ENCODE assay signal across 13 cellular contexts in genomic region chr2:75065402-75066008, GRCh38.
DNase-seq lines count a peak whose midpoint lies in the region; ATAC-seq, FAIRE-seq and TF ChIP-seq lines count a peak whose summit lies in the region.
"Had no signal": no experiment of that assay in that cellular context is flagged by ENCODE, and none has a peak within 500 bp of the region (broad histone marks: within the 10 kb centered on the region; RNA-seq: fewer than 3 reads in every experiment).

No MANE protein-coding gene starts in this region.

- no peak overlapping the region for H2AFZ ChIP-seq in endothelial cell of umbilical vein (ENCODE audit: low read depth, low read length)
- H2AFZ ChIP-seq: hepatocyte had no signal

- intact Hi-C loops in endothelial cell of umbilical vein (cut with micrococcal nuclease): loop anchor here (1.0 to 2.0 kb wide), 5 partner anchors 147 to 563 kb away; no protein-coding TSS in a partner anchor
- intact Hi-C loops in spleen (cut with DNase I; ENCODE audit: low total_unique reads): loop anchor here (10.0 kb wide), 1 partner anchor 339 kb away; no protein-coding TSS in a partner anchor

- H3K4me2 ChIP-seq in endothelial cell of umbilical vein (ENCODE audit: insufficient read depth, low read length) (no peak overlapping the region), skeletal muscle satellite cell (ENCODE audit: low read length) (peak overlapping the region; percentile 51)
- H3K4me2 ChIP-seq: hepatocyte had no signal

- POLR2A ChIA-PET in endothelial cell of umbilical vein (lab: Charles Lee): no interaction called here

- no peaks in the 10 kb centered on the region for H4K20me1 ChIP-seq in endothelial cell of umbilical vein (replicated peaks; ENCODE audit: control insufficient read depth, extremely low read depth, insufficient read depth, low read length)

- no TSS peak for BruUV-seq in endothelial cell of umbilical vein (replicated peaks; lab: Mats Ljungman, UMichigan)

- TF ChIP-seq POLR2A in endothelial cell of umbilical vein (IDR thresholded peaks at IDR 0.05; ENCODE audit: low read depth, low read length): no peak
- TF ChIP-seq POLR2A in spleen (IDR thresholded peaks at IDR 0.05): no peak

- no peaks in the 10 kb centered on the region for H3K9me1 ChIP-seq in endothelial cell of umbilical vein (replicated peaks; ENCODE audit: control insufficient read depth, extremely low read depth, insufficient read depth, low read length)

- CTCF ChIA-PET in endothelial cell of umbilical vein (lab: Charles Lee): interaction anchor here (0.9 to 3.4 kb wide), 15 partner anchors 10 to 562 kb away, joined by 3 to 41 read pairs (median 6); no protein-coding TSS in a partner anchor

- WGBS in spleen, 5 donors: 82 to 90% (median 85%) methylated on average over 8 of the region's 8 CpGs

- H3K4me1 ChIP-seq in endothelial cell of umbilical vein (ENCODE audit: control insufficient read depth, extremely low read depth, insufficient read depth, low read length): no peaks in the 10 kb centered on the region
- H3K4me1 ChIP-seq in skeletal muscle satellite cell (ENCODE audit: control insufficient read depth, insufficient read depth, low read length): peaks cover 14% of the 10 kb centered on the region
- no peaks in the 10 kb centered on the region for H3K4me1 ChIP-seq in spleen

- H3K27ac ChIP-seq in endothelial cell of umbilical vein (ENCODE audit: insufficient read depth, low read depth, low read length) (no peak overlapping the region), spleen (no peak overlapping the region)
- H3K27ac ChIP-seq: 22Rv1, hepatocyte, skin epidermis had no signal

- H3K9me3 ChIP-seq in endothelial cell of umbilical vein (replicated peaks; ENCODE audit: control insufficient read depth, insufficient read depth, low read length) (no peaks in the 10 kb centered on the region), skeletal muscle satellite cell (replicated peaks; ENCODE audit: low read length) (no peaks in the 10 kb centered on the region), spleen (no peaks in the 10 kb centered on the region)

- H3K79me2 ChIP-seq in endothelial cell of umbilical vein (ENCODE audit: control insufficient read depth, insufficient read depth, low read length): no peaks in the 10 kb centered on the region
- H3K79me2 ChIP-seq: hepatocyte had no signal

- no peak overlapping the region for H3K9ac ChIP-seq in endothelial cell of umbilical vein (replicated peaks; ENCODE audit: extremely low read depth, insufficient read depth, low read length)
- peak overlapping the region; percentile 9 for H3K9ac ChIP-seq in skeletal muscle satellite cell (ENCODE audit: low read depth, low read length)

- DNase-seq in DMS79 treated with DMSO at 0.1 percent for 48 hours (lab: John Stamatoyannopoulos, UW): peak; percentile 44
- no peak for DNase-seq in DMS79 (lab: John Stamatoyannopoulos, UW)
- peak; percentile 8 for DNase-seq in HT1080 (ENCODE audit: low read depth)
- DNase-seq in endothelial cell of umbilical vein (ENCODE audit: low read depth, low spot score): peak; percentile 21
- DNase-seq in spleen: no peak
- DNase-seq in NCI-H1930 (lab: John Stamatoyannopoulos, UW): no peak
- DNase-seq: NCI-H2029, NCI-H510A had no signal

- TF ChIP-seq CTCF in endothelial cell of umbilical vein (IDR thresholded peaks at IDR 0.05; ENCODE audit: extremely low read depth in 1 of 2, insufficient read depth in 1 of 2, low read depth in 1 of 2, low read length in 2 of 2) (no peak), spleen (IDR thresholded peaks at IDR 0.05 in 8 of 11, conservative IDR thresholded peaks at IDR 0.05 in 3 of 11) (no peak)

- H3K4me3 ChIP-seq in endothelial cell of umbilical vein (replicated peaks in 1 of 3; ENCODE audit: insufficient read depth in 1 of 3, low read depth in 1 of 3, low read length in 3 of 3): no peak overlapping the region
- no peak overlapping the region for H3K4me3 ChIP-seq in skeletal muscle satellite cell (ENCODE audit: low read length)
- H3K4me3 ChIP-seq in spleen: no peak overlapping the region
- H3K4me3 ChIP-seq: hepatocyte, skin epidermis had no signal

- FAIRE-seq in endothelial cell of umbilical vein (lab: Jason Lieb, UNC): no peak

- H3K27me3 ChIP-seq in endothelial cell of umbilical vein (ENCODE audit: control insufficient read depth in 2 of 2, insufficient read depth in 2 of 2, low read length in 2 of 2) (no peaks in the 10 kb centered on the region), skeletal muscle satellite cell (ENCODE audit: control insufficient read depth, insufficient read depth, low read length) (no peaks in the 10 kb centered on the region), spleen (replicated peaks in 1 of 7) (no peaks in the 10 kb centered on the region)
- H3K27me3 ChIP-seq: hepatocyte had no signal

- no peak for ATAC-seq in HG02571 (IDR thresholded peaks at IDR 0.05; ENCODE audit: unreplicated experiment)

- H3K36me3 ChIP-seq in endothelial cell of umbilical vein (ENCODE audit: control insufficient read depth in 2 of 2, extremely low read depth in 1 of 2, insufficient read depth in 2 of 2, low read length in 2 of 2): no peaks in the 10 kb centered on the region
- H3K36me3 ChIP-seq in skeletal muscle satellite cell (ENCODE audit: insufficient read depth, low read length): no peaks in the 10 kb centered on the region
- H3K36me3 ChIP-seq in spleen: no peaks in the 10 kb centered on the region

- dilution Hi-C loops in endothelial cell of umbilical vein (cut with MboI; ENCODE audit: extremely low pct_ligation_motif_present, low sequenced_read_pairs): no loop called here

TF ChIP-seq in endothelial cell of umbilical vein, 7 proteins besides CTCF, POLR2A, EP300 and RAD21:
- TF ChIP-seq JUN (IDR thresholded peaks at IDR 0.05; ENCODE audit: borderline replicate concordance, insufficient read depth, insufficient read length, low read depth): no peak
- no peak for TF ChIP-seq EZH2 (IDR thresholded peaks at IDR 0.05; ENCODE audit: borderline replicate concordance, low read depth, low read length, severe bottlenecking)
- TF ChIP-seq MYC (IDR thresholded peaks at IDR 0.05; ENCODE audit: low read depth, low read length): no peak
- TF ChIP-seq, protein P1, sequence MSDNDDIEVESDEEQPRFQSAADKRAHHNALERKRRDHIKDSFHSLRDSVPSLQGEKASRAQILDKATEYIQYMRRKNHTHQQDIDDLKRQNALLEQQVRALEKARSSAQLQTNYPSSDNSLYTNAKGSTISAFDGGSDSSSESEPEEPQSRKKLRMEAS (IDR thresholded peaks at IDR 0.05; ENCODE audit: insufficient read depth, insufficient read length): no peak
- TF ChIP-seq GATA2 (IDR thresholded peaks at IDR 0.05; ENCODE audit: insufficient read depth, insufficient read length, low read depth, low read length): no peak
- TF ChIP-seq FOS (IDR thresholded peaks at IDR 0.05; ENCODE audit: borderline replicate concordance, insufficient read depth, low read length): no peak
- TF ChIP-seq POLR2AphosphoS5 (IDR thresholded peaks at IDR 0.05; ENCODE audit: insufficient read depth, low read depth, low read length): no peak
TF ChIP-seq in endothelial cell of umbilical vein: peak in this region for 0.

Comparison
In these comparisons a context has a peak if more than half of its experiments do, and no peak if none do; other contexts are left out.
1. DNase-seq: peak in DMS79 treated with DMSO at 0.1 percent for 48 hours (single experiment), HT1080 (single experiment) and endothelial cell of umbilical vein (single experiment); none in DMS79 (single experiment), spleen (single experiment) and NCI-H1930 (0 of 2).